ENCODE assay signal across 9 cellular contexts in the genomic region with DNA sequence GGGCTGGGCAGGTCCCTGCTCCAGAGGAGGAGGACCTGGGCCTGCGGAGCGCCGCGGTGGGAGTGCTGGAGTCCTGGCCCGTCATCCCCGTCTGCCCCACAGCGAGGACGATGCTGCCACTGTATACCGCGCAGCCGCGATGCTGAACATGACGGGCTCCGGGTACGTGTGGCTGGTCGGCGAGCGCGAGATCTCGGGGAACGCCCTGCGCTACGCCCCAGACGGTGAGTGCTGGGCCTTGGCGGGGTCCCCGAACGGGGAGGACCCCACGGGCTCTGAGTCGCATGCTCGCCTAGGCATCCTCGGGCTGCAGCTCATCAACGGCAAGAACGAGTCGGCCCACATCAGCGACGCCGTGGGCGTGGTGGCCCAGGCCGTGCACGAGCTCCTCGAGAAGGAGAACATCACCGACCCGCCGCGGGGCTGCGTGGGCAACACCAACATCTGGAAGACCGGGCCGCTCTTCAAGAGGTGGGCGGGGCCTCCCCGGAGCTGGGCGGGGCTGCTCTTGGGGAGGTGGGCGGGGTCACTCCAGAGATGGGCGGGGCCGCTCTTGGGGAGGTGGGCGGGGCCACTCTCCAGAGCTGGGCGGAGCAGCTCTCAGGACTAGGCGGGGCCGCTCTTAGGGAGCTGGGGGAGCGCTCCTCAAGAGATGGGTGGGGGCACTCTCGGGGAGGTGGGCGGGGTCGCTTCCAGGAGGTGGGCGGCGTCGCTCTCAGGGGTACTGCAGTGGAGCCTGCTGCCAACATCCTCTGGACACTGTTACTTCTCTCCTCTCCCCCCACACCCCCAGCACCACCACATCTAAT. TPM values are rescaled to one million over a fixed set of nuclear protein-coding genes. Genes with fewer than 3 reads are reported as not detected.
DNase-seq lines count a peak whose midpoint lies in the region; ATAC-seq, FAIRE-seq and TF ChIP-seq lines count a peak whose summit lies in the region.
"Had no signal": no experiment of that assay in that cellular context is flagged by ENCODE, and none has a peak within 500 bp of the region (broad histone marks: within the 10 kb centered on the region; RNA-seq: fewer than 3 reads in every experiment).

No MANE protein-coding gene starts in this region.

- no peaks in the 10 kb centered on the region for H3K36me3 ChIP-seq in pancreas

- no peaks in the 10 kb centered on the region for H3K4me1 ChIP-seq in pancreas

- peaks cover 0 to 6% (median 0%) of the 10 kb centered on the region in 4 donors for H3K27me3 ChIP-seq in pancreas

- no peak overlapping the region for H3K4me3 ChIP-seq in pancreas

- H3K9me3 ChIP-seq in pancreas, result no peaks in the 10 kb centered on the region

- no peak overlapping the region for H3K27ac ChIP-seq in pancreas
- H3K27ac ChIP-seq: C4-2B had no signal

- WGBS in pancreas, 2 donors, result 7 to 10% methylated on average over 54 to 65 of the region's 65 CpGs

- intact Hi-C loops in pancreas (cut with DNase I), result no loop called here

- DNase-seq in DMS53 (lab: John Stamatoyannopoulos, UW) (peak; percentile 47), DMS53 treated with DMSO at 0.1 percent for 48 hours (lab: John Stamatoyannopoulos, UW; ENCODE audit: unreplicated experiment) (no peak), ecto neural progenitor cell (ENCODE audit: low spot score) (peak; percentile 79), pancreas (peak in 1 of 6 donors; percentile 75), HuH-7 (ENCODE audit: low spot score) (no peak)
- DNase-seq in activated CD4-positive, alpha-beta T cell treated with anti-CD3 and anti-CD28 coated beads for 1 hour, result peak; percentile 43

- ATAC-seq in pancreas (peak in 3 of 4 donors; percentile 61 to 76 (median 62)), HG03045 (IDR thresholded peaks at IDR 0.05; ENCODE audit: unreplicated experiment) (no peak), GM19397 (IDR thresholded peaks at IDR 0.05; ENCODE audit: unreplicated experiment) (no peak)

- no peak for FAIRE-seq in pancreas (lab: Jason Lieb, UNC)

- TF ChIP-seq CTCF in pancreas (IDR thresholded peaks at IDR 0.05), result no peak

RNA-seq across cellular contexts. Expression of a gene that starts 13.1 kb away (rescaled TPM):
- under 1 TPM; 0.28 to 0.90 (median 0.49) TPM for total RNA-seq in pancreas
- not detected for polyA plus RNA-seq in pancreas

RNA-seq across cellular contexts. Expression of a gene that starts 15.1 kb away (rescaled TPM):
- not detected for total RNA-seq in pancreas
- not detected for polyA plus RNA-seq in pancreas

RNA-seq across cellular contexts. Expression of a gene that starts 17.8 kb away (rescaled TPM):
- total RNA-seq in pancreas, result under 1 TPM in 4 of 6 donors, not detected in 2; 0.08 to 0.44 (median 0.22) TPM
- under 1 TPM; 0.21 to 0.53 TPM for polyA plus RNA-seq in pancreas

RNA-seq across cellular contexts. Expression of a gene that starts 31.6 kb away (rescaled TPM):
- total RNA-seq in pancreas, result 10 to 100 TPM; 22.2 to 39.4 (median 31.5) TPM
- 100 to 1,000 TPM in 1 of 2 donors, 10 to 100 TPM in 1; 99.9 to 122 TPM for polyA plus RNA-seq in pancreas

RNA-seq across cellular contexts. Expression of a gene that starts 31.7 kb away (rescaled TPM):
- total RNA-seq in pancreas, result 10 to 100 TPM; 30.8 to 45.2 (median 38.3) TPM
- 10 to 100 TPM; 67.4 to 81.0 TPM for polyA plus RNA-seq in pancreas

Comparison
In these comparisons a context has a peak if more than half of its experiments do, and no peak if none do; other contexts are left out.
1. DNase-seq: peak in DMS53 (single experiment), activated CD4-positive, alpha-beta T cell treated with anti-CD3 and anti-CD28 coated beads for 1 hour (single experiment) and ecto neural progenitor cell (single experiment); none in DMS53 treated with DMSO at 0.1 percent for 48 hours (single experiment) and HuH-7 (single experiment).
2. ATAC-seq: peak in pancreas (3 of 4); none in HG03045 (single experiment) and GM19397 (single experiment).